ENCODE assay signal across 1 cellular context in the genomic region with DNA sequence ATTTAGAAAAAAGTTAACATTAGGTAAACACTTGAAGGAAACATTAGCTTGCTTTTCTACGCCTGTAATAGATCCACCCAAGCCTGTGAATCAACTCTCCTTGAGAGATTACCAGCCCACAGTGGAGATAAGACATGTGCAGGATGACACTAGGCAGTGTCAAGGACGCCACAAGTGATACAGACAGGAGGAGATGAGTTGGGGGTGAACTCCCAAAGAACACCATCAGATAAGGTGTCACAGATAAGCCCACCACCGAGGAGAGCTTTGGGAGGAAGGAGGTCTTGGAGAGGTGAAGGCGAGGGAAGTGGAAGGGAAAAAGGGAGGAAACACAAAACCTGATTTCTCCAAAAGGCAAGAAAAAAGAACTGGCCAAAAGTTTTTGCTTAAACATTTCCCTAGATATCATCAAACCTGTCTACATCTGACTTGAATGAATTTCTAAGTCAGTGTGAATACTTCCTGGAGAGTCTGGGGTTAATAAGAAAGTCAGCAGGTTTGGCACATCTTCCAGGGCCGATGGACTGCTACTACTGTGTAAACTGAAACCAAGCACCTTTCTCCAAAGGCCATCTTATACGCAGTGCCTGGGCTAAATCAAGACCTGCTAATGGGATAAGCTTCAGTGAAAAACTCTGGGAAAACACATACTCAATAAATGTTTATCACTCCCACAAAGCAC.
TF ChIP-seq lines count a peak whose summit lies in the region.

No MANE protein-coding gene starts in this region.

TF ChIP-seq in HEK293, 187 proteins besides CTCF, POLR2A, EP300 and RAD21 (continued from another document):
- TF ChIP-seq, protein P1, sequence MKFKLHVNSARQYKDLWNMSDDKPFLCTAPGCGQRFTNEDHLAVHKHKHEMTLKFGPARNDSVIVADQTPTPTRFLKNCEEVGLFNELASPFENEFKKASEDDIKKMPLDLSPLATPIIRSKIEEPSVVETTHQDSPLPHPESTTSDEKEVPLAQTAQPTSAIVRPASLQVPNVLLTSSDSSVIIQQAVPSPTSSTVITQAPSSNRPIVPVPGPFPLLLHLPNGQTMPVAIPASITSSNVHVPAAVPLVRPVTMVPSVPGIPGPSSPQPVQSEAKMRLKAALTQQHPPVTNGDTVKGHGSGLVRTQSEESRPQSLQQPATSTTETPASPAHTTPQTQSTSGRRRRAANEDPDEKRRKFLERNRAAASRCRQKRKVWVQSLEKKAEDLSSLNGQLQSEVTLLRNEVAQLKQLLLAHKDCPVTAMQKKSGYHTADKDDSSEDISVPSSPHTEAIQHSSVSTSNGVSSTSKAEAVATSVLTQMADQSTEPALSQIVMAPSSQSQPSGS (tag by site-specific recombination; IDR thresholded peaks at IDR 0.05; ENCODE audit: low read depth): no peak
- TF ChIP-seq ZNF155 (tag by site-specific recombination; IDR thresholded peaks at IDR 0.05): no peak
- TF ChIP-seq TRIM28 (IDR thresholded peaks at IDR 0.05; ENCODE audit: borderline replicate concordance, low read length): no peak
- TF ChIP-seq ZNF48 (tag by site-specific recombination; IDR thresholded peaks at IDR 0.05): no peak
- TF ChIP-seq, protein P2, sequence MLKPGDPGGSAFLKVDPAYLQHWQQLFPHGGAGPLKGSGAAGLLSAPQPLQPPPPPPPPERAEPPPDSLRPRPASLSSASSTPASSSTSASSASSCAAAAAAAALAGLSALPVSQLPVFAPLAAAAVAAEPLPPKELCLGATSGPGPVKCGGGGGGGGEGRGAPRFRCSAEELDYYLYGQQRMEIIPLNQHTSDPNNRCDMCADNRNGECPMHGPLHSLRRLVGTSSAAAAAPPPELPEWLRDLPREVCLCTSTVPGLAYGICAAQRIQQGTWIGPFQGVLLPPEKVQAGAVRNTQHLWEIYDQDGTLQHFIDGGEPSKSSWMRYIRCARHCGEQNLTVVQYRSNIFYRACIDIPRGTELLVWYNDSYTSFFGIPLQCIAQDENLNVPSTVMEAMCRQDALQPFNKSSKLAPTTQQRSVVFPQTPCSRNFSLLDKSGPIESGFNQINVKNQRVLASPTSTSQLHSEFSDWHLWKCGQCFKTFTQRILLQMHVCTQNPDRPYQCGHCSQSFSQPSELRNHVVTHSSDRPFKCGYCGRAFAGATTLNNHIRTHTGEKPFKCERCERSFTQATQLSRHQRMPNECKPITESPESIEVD (tag by site-specific recombination; IDR thresholded peaks at IDR 0.05): peak; percentile 38; the same call in 1 of the 2 replicates
- TF ChIP-seq, protein P3, sequence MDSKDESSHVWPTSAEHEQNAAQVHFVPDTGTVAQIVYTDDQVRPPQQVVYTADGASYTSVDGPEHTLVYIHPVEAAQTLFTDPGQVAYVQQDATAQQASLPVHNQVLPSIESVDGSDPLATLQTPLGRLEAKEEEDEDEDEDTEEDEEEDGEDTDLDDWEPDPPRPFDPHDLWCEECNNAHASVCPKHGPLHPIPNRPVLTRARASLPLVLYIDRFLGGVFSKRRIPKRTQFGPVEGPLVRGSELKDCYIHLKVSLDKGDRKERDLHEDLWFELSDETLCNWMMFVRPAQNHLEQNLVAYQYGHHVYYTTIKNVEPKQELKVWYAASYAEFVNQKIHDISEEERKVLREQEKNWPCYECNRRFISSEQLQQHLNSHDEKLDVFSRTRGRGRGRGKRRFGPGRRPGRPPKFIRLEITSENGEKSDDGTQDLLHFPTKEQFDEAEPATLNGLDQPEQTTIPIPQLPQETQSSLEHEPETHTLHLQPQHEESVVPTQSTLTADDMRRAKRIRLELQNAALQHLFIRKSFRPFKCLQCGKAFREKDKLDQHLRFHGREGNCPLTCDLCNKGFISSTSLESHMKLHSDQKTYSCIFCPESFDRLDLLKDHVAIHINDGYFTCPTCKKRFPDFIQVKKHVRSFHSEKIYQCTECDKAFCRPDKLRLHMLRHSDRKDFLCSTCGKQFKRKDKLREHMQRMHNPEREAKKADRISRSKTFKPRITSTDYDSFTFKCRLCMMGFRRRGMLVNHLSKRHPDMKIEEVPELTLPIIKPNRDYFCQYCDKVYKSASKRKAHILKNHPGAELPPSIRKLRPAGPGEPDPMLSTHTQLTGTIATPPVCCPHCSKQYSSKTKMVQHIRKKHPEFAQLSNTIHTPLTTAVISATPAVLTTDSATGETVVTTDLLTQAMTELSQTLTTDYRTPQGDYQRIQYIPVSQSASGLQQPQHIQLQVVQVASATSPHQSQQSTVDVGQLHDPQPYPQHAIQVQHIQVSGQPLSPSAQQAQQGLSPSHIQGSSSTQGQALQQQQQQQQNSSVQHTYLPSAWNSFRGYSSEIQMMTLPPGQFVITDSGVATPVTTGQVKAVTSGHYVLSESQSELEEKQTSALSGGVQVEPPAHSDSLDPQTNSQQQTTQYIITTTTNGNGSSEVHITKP (tag by site-specific recombination; IDR thresholded peaks at IDR 0.05): 0 out of 2 replicates have a peak, but pooled peaks have one; percentile 8
- TF ChIP-seq ZNF366 (tag by site-specific recombination; conservative IDR thresholded peaks at IDR 0.05): peak; percentile 35; the same call in 1 of the 2 replicates
- TF ChIP-seq ZNF2 (tag by site-specific recombination; IDR thresholded peaks at IDR 0.05): no peak
- TF ChIP-seq REPIN1 (tag by site-specific recombination; IDR thresholded peaks at IDR 0.05; ENCODE audit: low read depth): no peak
